In genomic region chr16:78098544-78099371, GRCh38 we compare ENCODE assay signal across 1 cellular context.
TF ChIP-seq lines count a peak whose summit lies in the region.

No MANE protein-coding gene starts in this region.

TF ChIP-seq in K562, 482 proteins besides CTCF, POLR2A, EP300 and RAD21 (continued from another document and continues in another):
- TF ChIP-seq ATF6 (CRISPR knock-in tag; IDR thresholded peaks at IDR 0.05) (no peak), C11orf30 (IDR thresholded peaks at IDR 0.05; ENCODE audit: low read depth) (peak; percentile 79), TAF9B (IDR thresholded peaks at IDR 0.05; ENCODE audit: partially characterized antibody) (peak; percentile 43), ZNF316 (IDR thresholded peaks at IDR 0.05) (peak; percentile 91), HNRNPK (IDR thresholded peaks at IDR 0.05; ENCODE audit: low read depth, low read length, poor library complexity, severe bottlenecking) (no peak), BHLHE40 (IDR thresholded peaks at IDR 0.05; ENCODE audit: low read length) (no peak), OTX1 (CRISPR knock-in tag; IDR thresholded peaks at IDR 0.05) (no peak), HCFC1 (IDR thresholded peaks at IDR 0.05; ENCODE audit: low read depth, low read length) (peak; percentile 86), NFYB (IDR thresholded peaks at IDR 0.05; ENCODE audit: extremely low read depth, insufficient read length) (peak; percentile 32), SMARCA4 (IDR thresholded peaks at IDR 0.05) (no peak), ADNP (tag; IDR thresholded peaks at IDR 0.05) (no peak), BRCA1 (IDR thresholded peaks at IDR 0.05) (no peak), BRCA1 (CRISPR knock-in tag; IDR thresholded peaks at IDR 0.05) (no peak), CSDE1 (IDR thresholded peaks at IDR 0.05) (no peak), TRIM24 (IDR thresholded peaks at IDR 0.05) (no peak), RAD51 (IDR thresholded peaks at IDR 0.05; ENCODE audit: borderline replicate concordance, low read depth) (no peak), AFF1 (IDR thresholded peaks at IDR 0.05; ENCODE audit: low read depth in 1 of 2, partially characterized antibody in 2 of 2) (peak in 1 of 2 experiments; percentile 60), KDM5B (IDR thresholded peaks at IDR 0.05; ENCODE audit: insufficient replicate concordance, low read depth, low read length) (no peak), KDM1A (IDR thresholded peaks at IDR 0.05) (no peak), SIX5 (IDR thresholded peaks at IDR 0.05; ENCODE audit: borderline replicate concordance in 1 of 2, insufficient read depth in 1 of 2, low read depth in 1 of 2, low read length in 2 of 2) (peak; percentile 46 to 58; a peak in 3 of 4 replicates), RHOXF2B (CRISPR knock-in tag; conservative IDR thresholded peaks at IDR 0.05) (no peak), HNRNPH1 (optimal IDR thresholded peaks at IDR 0.05; ENCODE audit: low read depth, low read length) (no peak), MAFF (IDR thresholded peaks at IDR 0.05; ENCODE audit: low read length) (peak; percentile 43), ETV6 (IDR thresholded peaks at IDR 0.05; ENCODE audit: borderline replicate concordance in 1 of 2, low read depth in 2 of 2, low read length in 1 of 2) (no peak), ETV6 (CRISPR knock-in tag; IDR thresholded peaks at IDR 0.05; ENCODE audit: borderline replicate concordance) (no peak), NR2C1 (IDR thresholded peaks at IDR 0.05) (peak; percentile 62; the same call in 1 of the 2 replicates), NR2C1 (tag; IDR thresholded peaks at IDR 0.05) (no peak; the same call in 1 of the 2 replicates), TEAD4 (IDR thresholded peaks at IDR 0.05; ENCODE audit: low read length) (no peak), TEAD4 (CRISPR knock-in tag; IDR thresholded peaks at IDR 0.05; ENCODE audit: borderline replicate concordance) (no peak), CREB1 (IDR thresholded peaks at IDR 0.05) (no peak), CREB1 (CRISPR knock-in tag; IDR thresholded peaks at IDR 0.05) (no peak), TCF7 (IDR thresholded peaks at IDR 0.05; ENCODE audit: borderline replicate concordance) (no peak), MCM7 (IDR thresholded peaks at IDR 0.05) (no peak), HNRNPL (IDR thresholded peaks at IDR 0.05; ENCODE audit: low read depth, low read length) (no peak), MBD2 (IDR thresholded peaks at IDR 0.05; ENCODE audit: borderline replicate concordance, low read depth) (0 out of 2 replicates have a peak, but pooled peaks have one; percentile 40), SOX6 (IDR thresholded peaks at IDR 0.05) (no peak), PYGO2 (tag; IDR thresholded peaks at IDR 0.05) (no peak), NEUROD1 (IDR thresholded peaks at IDR 0.05; ENCODE audit: borderline replicate concordance, low read depth, low read length, partially characterized antibody) (no peak)
- TF ChIP-seq, protein P1, sequence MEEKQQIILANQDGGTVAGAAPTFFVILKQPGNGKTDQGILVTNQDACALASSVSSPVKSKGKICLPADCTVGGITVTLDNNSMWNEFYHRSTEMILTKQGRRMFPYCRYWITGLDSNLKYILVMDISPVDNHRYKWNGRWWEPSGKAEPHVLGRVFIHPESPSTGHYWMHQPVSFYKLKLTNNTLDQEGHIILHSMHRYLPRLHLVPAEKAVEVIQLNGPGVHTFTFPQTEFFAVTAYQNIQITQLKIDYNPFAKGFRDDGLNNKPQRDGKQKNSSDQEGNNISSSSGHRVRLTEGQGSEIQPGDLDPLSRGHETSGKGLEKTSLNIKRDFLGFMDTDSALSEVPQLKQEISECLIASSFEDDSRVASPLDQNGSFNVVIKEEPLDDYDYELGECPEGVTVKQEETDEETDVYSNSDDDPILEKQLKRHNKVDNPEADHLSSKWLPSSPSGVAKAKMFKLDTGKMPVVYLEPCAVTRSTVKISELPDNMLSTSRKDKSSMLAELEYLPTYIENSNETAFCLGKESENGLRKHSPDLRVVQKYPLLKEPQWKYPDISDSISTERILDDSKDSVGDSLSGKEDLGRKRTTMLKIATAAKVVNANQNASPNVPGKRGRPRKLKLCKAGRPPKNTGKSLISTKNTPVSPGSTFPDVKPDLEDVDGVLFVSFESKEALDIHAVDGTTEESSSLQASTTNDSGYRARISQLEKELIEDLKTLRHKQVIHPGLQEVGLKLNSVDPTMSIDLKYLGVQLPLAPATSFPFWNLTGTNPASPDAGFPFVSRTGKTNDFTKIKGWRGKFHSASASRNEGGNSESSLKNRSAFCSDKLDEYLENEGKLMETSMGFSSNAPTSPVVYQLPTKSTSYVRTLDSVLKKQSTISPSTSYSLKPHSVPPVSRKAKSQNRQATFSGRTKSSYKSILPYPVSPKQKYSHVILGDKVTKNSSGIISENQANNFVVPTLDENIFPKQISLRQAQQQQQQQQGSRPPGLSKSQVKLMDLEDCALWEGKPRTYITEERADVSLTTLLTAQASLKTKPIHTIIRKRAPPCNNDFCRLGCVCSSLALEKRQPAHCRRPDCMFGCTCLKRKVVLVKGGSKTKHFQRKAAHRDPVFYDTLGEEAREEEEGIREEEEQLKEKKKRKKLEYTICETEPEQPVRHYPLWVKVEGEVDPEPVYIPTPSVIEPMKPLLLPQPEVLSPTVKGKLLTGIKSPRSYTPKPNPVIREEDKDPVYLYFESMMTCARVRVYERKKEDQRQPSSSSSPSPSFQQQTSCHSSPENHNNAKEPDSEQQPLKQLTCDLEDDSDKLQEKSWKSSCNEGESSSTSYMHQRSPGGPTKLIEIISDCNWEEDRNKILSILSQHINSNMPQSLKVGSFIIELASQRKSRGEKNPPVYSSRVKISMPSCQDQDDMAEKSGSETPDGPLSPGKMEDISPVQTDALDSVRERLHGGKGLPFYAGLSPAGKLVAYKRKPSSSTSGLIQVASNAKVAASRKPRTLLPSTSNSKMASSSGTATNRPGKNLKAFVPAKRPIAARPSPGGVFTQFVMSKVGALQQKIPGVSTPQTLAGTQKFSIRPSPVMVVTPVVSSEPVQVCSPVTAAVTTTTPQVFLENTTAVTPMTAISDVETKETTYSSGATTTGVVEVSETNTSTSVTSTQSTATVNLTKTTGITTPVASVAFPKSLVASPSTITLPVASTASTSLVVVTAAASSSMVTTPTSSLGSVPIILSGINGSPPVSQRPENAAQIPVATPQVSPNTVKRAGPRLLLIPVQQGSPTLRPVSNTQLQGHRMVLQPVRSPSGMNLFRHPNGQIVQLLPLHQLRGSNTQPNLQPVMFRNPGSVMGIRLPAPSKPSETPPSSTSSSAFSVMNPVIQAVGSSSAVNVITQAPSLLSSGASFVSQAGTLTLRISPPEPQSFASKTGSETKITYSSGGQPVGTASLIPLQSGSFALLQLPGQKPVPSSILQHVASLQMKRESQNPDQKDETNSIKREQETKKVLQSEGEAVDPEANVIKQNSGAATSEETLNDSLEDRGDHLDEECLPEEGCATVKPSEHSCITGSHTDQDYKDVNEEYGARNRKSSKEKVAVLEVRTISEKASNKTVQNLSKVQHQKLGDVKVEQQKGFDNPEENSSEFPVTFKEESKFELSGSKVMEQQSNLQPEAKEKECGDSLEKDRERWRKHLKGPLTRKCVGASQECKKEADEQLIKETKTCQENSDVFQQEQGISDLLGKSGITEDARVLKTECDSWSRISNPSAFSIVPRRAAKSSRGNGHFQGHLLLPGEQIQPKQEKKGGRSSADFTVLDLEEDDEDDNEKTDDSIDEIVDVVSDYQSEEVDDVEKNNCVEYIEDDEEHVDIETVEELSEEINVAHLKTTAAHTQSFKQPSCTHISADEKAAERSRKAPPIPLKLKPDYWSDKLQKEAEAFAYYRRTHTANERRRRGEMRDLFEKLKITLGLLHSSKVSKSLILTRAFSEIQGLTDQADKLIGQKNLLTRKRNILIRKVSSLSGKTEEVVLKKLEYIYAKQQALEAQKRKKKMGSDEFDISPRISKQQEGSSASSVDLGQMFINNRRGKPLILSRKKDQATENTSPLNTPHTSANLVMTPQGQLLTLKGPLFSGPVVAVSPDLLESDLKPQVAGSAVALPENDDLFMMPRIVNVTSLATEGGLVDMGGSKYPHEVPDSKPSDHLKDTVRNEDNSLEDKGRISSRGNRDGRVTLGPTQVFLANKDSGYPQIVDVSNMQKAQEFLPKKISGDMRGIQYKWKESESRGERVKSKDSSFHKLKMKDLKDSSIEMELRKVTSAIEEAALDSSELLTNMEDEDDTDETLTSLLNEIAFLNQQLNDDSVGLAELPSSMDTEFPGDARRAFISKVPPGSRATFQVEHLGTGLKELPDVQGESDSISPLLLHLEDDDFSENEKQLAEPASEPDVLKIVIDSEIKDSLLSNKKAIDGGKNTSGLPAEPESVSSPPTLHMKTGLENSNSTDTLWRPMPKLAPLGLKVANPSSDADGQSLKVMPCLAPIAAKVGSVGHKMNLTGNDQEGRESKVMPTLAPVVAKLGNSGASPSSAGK (IDR thresholded peaks at IDR 0.05), result no peak
- TF ChIP-seq, protein P2, sequence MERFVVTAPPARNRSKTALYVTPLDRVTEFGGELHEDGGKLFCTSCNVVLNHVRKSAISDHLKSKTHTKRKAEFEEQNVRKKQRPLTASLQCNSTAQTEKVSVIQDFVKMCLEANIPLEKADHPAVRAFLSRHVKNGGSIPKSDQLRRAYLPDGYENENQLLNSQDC (CRISPR knock-in tag; IDR thresholded peaks at IDR 0.05), result no peak
- TF ChIP-seq, protein P3, sequence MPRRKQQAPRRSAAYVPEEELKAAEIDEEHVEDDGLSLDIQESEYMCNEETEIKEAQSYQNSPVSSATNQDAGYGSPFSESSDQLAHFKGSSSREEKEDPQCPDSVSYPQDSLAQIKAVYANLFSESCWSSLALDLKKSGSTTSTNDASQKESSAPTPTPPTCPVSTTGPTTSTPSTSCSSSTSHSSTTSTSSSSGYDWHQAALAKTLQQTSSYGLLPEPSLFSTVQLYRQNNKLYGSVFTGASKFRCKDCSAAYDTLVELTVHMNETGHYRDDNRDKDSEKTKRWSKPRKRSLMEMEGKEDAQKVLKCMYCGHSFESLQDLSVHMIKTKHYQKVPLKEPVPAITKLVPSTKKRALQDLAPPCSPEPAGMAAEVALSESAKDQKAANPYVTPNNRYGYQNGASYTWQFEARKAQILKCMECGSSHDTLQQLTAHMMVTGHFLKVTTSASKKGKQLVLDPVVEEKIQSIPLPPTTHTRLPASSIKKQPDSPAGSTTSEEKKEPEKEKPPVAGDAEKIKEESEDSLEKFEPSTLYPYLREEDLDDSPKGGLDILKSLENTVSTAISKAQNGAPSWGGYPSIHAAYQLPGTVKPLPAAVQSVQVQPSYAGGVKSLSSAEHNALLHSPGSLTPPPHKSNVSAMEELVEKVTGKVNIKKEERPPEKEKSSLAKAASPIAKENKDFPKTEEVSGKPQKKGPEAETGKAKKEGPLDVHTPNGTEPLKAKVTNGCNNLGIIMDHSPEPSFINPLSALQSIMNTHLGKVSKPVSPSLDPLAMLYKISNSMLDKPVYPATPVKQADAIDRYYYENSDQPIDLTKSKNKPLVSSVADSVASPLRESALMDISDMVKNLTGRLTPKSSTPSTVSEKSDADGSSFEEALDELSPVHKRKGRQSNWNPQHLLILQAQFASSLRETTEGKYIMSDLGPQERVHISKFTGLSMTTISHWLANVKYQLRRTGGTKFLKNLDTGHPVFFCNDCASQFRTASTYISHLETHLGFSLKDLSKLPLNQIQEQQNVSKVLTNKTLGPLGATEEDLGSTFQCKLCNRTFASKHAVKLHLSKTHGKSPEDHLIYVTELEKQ (CRISPR knock-in tag; IDR thresholded peaks at IDR 0.05), result no peak
- TF ChIP-seq, protein P4, sequence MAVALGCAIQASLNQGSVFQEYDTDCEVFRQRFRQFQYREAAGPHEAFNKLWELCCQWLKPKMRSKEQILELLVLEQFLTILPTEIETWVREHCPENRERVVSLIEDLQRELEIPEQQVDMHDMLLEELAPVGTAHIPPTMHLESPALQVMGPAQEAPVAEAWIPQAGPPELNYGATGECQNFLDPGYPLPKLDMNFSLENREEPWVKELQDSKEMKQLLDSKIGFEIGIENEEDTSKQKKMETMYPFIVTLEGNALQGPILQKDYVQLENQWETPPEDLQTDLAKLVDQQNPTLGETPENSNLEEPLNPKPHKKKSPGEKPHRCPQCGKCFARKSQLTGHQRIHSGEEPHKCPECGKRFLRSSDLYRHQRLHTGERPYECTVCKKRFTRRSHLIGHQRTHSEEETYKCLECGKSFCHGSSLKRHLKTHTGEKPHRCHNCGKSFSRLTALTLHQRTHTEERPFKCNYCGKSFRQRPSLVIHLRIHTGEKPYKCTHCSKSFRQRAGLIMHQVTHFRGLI (CRISPR knock-in tag; IDR thresholded peaks at IDR 0.05), result no peak
